In genomic region chr16:53766304-53767016, GRCh38 we compare ENCODE assay signal across 1 cellular context.
TF ChIP-seq lines count a peak whose summit lies in the region.

No MANE protein-coding gene starts in this region.

TF ChIP-seq in HepG2, 621 proteins besides CTCF, POLR2A, EP300 and RAD21 (continued from another document and continues in another):
- TF ChIP-seq ZNF704 (CRISPR knock-in tag; IDR thresholded peaks at IDR 0.05; ENCODE audit: borderline replicate concordance): no peak
- TF ChIP-seq PCBP2 (optimal IDR thresholded peaks at IDR 0.05; ENCODE audit: low read depth, low read length, poor library complexity, severe bottlenecking): no peak
- no peak for TF ChIP-seq STAT5B (CRISPR knock-in tag; IDR thresholded peaks at IDR 0.05)
- TF ChIP-seq KDM4B (CRISPR knock-in tag; IDR thresholded peaks at IDR 0.05): no peak
- TF ChIP-seq KLF12 (CRISPR knock-in tag; IDR thresholded peaks at IDR 0.05; ENCODE audit: borderline replicate concordance): no peak
- TF ChIP-seq, protein P1, sequence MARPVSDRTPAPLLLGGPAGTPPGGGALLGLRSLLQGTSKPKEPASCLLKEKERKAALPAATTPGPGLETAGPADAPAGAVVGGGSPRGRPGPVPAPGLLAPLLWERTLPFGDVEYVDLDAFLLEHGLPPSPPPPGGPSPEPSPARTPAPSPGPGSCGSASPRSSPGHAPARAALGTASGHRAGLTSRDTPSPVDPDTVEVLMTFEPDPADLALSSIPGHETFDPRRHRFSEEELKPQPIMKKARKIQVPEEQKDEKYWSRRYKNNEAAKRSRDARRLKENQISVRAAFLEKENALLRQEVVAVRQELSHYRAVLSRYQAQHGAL (CRISPR knock-in tag; IDR thresholded peaks at IDR 0.05; ENCODE audit: not compliant biosample characterization): no peak
- peak; percentile 55; the same call in 1 of the 2 replicates for TF ChIP-seq IRF2 (CRISPR knock-in tag; IDR thresholded peaks at IDR 0.05)
- TF ChIP-seq ZNF318 (CRISPR knock-in tag; IDR thresholded peaks at IDR 0.05): no peak
- no peak for TF ChIP-seq TEAD2 (CRISPR knock-in tag; IDR thresholded peaks at IDR 0.05)
- peak; percentile 62; the same call in 1 of the 2 replicates for TF ChIP-seq SALL1 (CRISPR knock-in tag; IDR thresholded peaks at IDR 0.05)
- TF ChIP-seq ZNF446 (CRISPR knock-in tag; IDR thresholded peaks at IDR 0.05): no peak
- no peak for TF ChIP-seq THYN1 (CRISPR knock-in tag; IDR thresholded peaks at IDR 0.05; ENCODE audit: borderline replicate concordance, low read depth)
- no peak for TF ChIP-seq KLF9 (CRISPR knock-in tag; IDR thresholded peaks at IDR 0.05; ENCODE audit: low read depth)
- no peak for TF ChIP-seq CAMTA2 (CRISPR knock-in tag; IDR thresholded peaks at IDR 0.05; ENCODE audit: borderline replicate concordance)
- TF ChIP-seq, protein P2, sequence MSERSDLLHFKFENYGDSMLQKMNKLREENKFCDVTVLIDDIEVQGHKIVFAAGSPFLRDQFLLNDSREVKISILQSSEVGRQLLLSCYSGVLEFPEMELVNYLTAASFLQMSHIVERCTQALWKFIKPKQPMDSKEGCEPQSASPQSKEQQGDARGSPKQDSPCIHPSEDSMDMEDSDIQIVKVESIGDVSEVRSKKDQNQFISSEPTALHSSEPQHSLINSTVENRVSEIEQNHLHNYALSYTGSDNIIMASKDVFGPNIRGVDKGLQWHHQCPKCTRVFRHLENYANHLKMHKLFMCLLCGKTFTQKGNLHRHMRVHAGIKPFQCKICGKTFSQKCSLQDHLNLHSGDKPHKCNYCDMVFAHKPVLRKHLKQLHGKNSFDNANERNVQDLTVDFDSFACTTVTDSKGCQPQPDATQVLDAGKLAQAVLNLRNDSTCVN (CRISPR knock-in tag; IDR thresholded peaks at IDR 0.05; ENCODE audit: borderline replicate concordance): no peak
- TF ChIP-seq PRPF4 (IDR thresholded peaks at IDR 0.05; ENCODE audit: low read depth, low read length, poor library complexity, severe bottlenecking): peak; percentile 3
- TF ChIP-seq ETV5 (CRISPR knock-in tag; IDR thresholded peaks at IDR 0.05; ENCODE audit: borderline replicate concordance): peak; percentile 30; the same call in 1 of the 2 replicates
- TF ChIP-seq U2AF2 (IDR thresholded peaks at IDR 0.05; ENCODE audit: low read depth, low read length): no peak
- TF ChIP-seq, protein P3, sequence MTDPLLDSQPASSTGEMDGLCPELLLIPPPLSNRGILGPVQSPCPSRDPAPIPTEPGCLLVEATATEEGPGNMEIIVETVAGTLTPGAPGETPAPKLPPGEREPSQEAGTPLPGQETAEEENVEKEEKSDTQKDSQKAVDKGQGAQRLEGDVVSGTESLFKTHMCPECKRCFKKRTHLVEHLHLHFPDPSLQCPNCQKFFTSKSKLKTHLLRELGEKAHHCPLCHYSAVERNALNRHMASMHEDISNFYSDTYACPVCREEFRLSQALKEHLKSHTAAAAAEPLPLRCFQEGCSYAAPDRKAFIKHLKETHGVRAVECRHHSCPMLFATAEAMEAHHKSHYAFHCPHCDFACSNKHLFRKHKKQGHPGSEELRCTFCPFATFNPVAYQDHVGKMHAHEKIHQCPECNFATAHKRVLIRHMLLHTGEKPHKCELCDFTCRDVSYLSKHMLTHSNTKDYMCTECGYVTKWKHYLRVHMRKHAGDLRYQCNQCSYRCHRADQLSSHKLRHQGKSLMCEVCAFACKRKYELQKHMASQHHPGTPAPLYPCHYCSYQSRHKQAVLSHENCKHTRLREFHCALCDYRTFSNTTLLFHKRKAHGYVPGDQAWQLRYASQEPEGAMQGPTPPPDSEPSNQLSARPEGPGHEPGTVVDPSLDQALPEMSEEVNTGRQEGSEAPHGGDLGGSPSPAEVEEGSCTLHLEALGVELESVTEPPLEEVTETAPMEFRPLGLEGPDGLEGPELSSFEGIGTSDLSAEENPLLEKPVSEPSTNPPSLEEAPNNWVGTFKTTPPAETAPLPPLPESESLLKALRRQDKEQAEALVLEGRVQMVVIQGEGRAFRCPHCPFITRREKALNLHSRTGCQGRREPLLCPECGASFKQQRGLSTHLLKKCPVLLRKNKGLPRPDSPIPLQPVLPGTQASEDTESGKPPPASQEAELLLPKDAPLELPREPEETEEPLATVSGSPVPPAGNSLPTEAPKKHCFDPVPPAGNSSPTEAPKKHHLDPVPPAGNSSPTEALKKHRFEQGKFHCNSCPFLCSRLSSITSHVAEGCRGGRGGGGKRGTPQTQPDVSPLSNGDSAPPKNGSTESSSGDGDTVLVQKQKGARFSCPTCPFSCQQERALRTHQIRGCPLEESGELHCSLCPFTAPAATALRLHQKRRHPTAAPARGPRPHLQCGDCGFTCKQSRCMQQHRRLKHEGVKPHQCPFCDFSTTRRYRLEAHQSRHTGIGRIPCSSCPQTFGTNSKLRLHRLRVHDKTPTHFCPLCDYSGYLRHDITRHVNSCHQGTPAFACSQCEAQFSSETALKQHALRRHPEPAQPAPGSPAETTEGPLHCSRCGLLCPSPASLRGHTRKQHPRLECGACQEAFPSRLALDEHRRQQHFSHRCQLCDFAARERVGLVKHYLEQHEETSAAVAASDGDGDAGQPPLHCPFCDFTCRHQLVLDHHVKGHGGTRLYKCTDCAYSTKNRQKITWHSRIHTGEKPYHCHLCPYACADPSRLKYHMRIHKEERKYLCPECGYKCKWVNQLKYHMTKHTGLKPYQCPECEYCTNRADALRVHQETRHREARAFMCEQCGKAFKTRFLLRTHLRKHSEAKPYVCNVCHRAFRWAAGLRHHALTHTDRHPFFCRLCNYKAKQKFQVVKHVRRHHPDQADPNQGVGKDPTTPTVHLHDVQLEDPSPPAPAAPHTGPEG (CRISPR knock-in tag; IDR thresholded peaks at IDR 0.05): no peak
- TF ChIP-seq ARID2 (CRISPR knock-in tag; IDR thresholded peaks at IDR 0.05; ENCODE audit: borderline replicate concordance): no peak
- no peak for TF ChIP-seq SALL2 (CRISPR knock-in tag; IDR thresholded peaks at IDR 0.05)
- no peak for TF ChIP-seq ARNT (IDR thresholded peaks at IDR 0.05)
- TF ChIP-seq ZBTB7A (CRISPR knock-in tag; IDR thresholded peaks at IDR 0.05): no peak
- TF ChIP-seq CREB3 (CRISPR knock-in tag; IDR thresholded peaks at IDR 0.05): no peak
- TF ChIP-seq ATF5 (CRISPR knock-in tag; IDR thresholded peaks at IDR 0.05; ENCODE audit: low read depth): 0 out of 2 replicates have a peak, but pooled peaks have one; percentile 55
- no peak for TF ChIP-seq E2F5 (CRISPR knock-in tag; conservative IDR thresholded peaks at IDR 0.05)
- TF ChIP-seq KDM1A (CRISPR knock-in tag; IDR thresholded peaks at IDR 0.05): peak; percentile 96
- no peak for TF ChIP-seq ATF7 (IDR thresholded peaks at IDR 0.05)
- no peak for TF ChIP-seq ATF7 (CRISPR knock-in tag; IDR thresholded peaks at IDR 0.05)
- TF ChIP-seq MXD4 (CRISPR knock-in tag; IDR thresholded peaks at IDR 0.05): no peak
- no peak for TF ChIP-seq PAX8 (CRISPR knock-in tag; IDR thresholded peaks at IDR 0.05; ENCODE audit: borderline replicate concordance)
- TF ChIP-seq, protein P4, sequence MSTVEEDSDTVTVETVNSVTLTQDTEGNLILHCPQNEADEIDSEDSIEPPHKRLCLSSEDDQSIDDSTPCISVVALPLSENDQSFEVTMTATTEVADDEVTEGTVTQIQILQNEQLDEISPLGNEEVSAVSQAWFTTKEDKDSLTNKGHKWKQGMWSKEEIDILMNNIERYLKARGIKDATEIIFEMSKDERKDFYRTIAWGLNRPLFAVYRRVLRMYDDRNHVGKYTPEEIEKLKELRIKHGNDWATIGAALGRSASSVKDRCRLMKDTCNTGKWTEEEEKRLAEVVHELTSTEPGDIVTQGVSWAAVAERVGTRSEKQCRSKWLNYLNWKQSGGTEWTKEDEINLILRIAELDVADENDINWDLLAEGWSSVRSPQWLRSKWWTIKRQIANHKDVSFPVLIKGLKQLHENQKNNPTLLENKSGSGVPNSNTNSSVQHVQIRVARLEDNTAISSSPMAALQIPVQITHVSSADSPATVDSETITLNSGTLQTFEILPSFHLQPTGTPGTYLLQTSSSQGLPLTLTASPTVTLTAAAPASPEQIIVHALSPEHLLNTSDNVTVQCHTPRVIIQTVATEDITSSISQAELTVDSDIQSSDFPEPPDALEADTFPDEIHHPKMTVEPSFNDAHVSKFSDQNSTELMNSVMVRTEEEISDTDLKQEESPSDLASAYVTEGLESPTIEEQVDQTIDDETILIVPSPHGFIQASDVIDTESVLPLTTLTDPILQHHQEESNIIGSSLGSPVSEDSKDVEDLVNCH (CRISPR knock-in tag; IDR thresholded peaks at IDR 0.05): no peak
- no peak for TF ChIP-seq MTF1 (CRISPR knock-in tag; IDR thresholded peaks at IDR 0.05)
- TF ChIP-seq ZNF782 (CRISPR knock-in tag; IDR thresholded peaks at IDR 0.05; ENCODE audit: borderline replicate concordance): no peak
- no peak for TF ChIP-seq ZFP36 (IDR thresholded peaks at IDR 0.05; ENCODE audit: borderline replicate concordance, low read depth, low read length, partially characterized antibody)
- peak; percentile 61; the same call in 1 of the 2 replicates for TF ChIP-seq ZNF501 (CRISPR knock-in tag; IDR thresholded peaks at IDR 0.05)
- no peak for TF ChIP-seq HNRNPLL (IDR thresholded peaks at IDR 0.05; ENCODE audit: low read depth, low read length, poor library complexity, severe bottlenecking)
- TF ChIP-seq GLI4 (CRISPR knock-in tag; IDR thresholded peaks at IDR 0.05; ENCODE audit: borderline replicate concordance): no peak
- no peak for TF ChIP-seq ZNF225 (CRISPR knock-in tag; IDR thresholded peaks at IDR 0.05)
